ENCODE assay signal across 9 cellular contexts in the genomic region with DNA sequence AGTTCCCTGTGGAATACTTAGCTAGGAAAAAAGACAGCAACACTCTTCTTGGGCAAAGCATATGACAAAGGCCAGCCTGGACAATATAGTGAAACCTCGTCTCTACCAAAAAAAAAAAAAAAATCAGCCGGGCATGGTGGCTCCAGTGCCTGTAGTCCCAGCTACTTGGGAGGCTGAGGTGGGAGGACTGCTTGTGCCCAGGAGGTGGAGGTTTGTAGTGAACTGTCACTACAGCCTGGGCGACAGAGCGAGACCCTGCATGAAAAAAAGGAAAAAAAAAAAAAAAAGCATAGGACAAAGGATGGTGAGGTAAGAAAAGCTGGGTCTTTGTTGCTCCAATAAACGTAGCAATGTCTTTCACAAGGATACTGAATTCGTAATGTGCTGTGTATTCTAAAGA. TPM values are rescaled to one million over a fixed set of nuclear protein-coding genes. Genes with fewer than 3 reads are reported as not detected.
DNase-seq lines count a peak whose midpoint lies in the region; ATAC-seq and TF ChIP-seq lines count a peak whose summit lies in the region.
"Had no signal": no experiment of that assay in that cellular context is flagged by ENCODE, and none has a peak within 500 bp of the region (broad histone marks: within the 10 kb centered on the region; RNA-seq: fewer than 3 reads in every experiment).

No MANE protein-coding gene starts in this region.

- H3K27ac ChIP-seq in GM23248 = no peak overlapping the region
- H3K27ac ChIP-seq in RWPE2 (ENCODE audit: poor library complexity, severe bottlenecking) = no peak overlapping the region
- no peak overlapping the region for H3K27ac ChIP-seq in fibroblast of lung (ENCODE audit: insufficient read depth, low read length)
- H3K27ac ChIP-seq in sigmoid colon = peak overlapping the region; percentile 89 to 95 (median 92)

- H2AFZ ChIP-seq in GM23248 (peak overlapping the region; percentile 90), fibroblast of lung (ENCODE audit: low read length) (no peak overlapping the region)

- H3K27me3 ChIP-seq in GM23248 (replicated peaks; ENCODE audit: insufficient read depth) = no peaks in the 10 kb centered on the region
- no peaks in the 10 kb centered on the region for H3K27me3 ChIP-seq in RWPE2 (ENCODE audit: insufficient read depth, poor library complexity, severe bottlenecking)
- no peaks in the 10 kb centered on the region for H3K27me3 ChIP-seq in fibroblast of lung (ENCODE audit: control insufficient read depth, insufficient read depth, low read length)
- H3K27me3 ChIP-seq in sigmoid colon = no peaks in the 10 kb centered on the region

- no peak for ATAC-seq in RWPE2 (ENCODE audit: low read depth)
- no peak for ATAC-seq in GM21619 (IDR thresholded peaks at IDR 0.05; ENCODE audit: unreplicated experiment)

- H3K4me1 ChIP-seq in GM23248 (ENCODE audit: insufficient read depth) = peaks cover 7% of the 10 kb centered on the region; the same call in 1 of the 2 replicates
- H3K4me1 ChIP-seq in RWPE2 (ENCODE audit: insufficient read depth, poor library complexity, severe bottlenecking) = peaks cover 9% of the 10 kb centered on the region
- peaks cover 2% of the 10 kb centered on the region for H3K4me1 ChIP-seq in fibroblast of lung (ENCODE audit: control insufficient read depth, extremely low read depth, insufficient read depth, low read length)
- H3K4me1 ChIP-seq in sigmoid colon = peaks cover 0 to 27% (median 24%) of the 10 kb centered on the region in 4 donors

- H3F3A ChIP-seq in GM23248 (ENCODE audit: insufficient read depth) = no peaks in the 10 kb centered on the region

- in situ Hi-C loops in GM23248 (cut with MboI) = no loop called here

- no peak for TF ChIP-seq POLR2A in sigmoid colon (IDR thresholded peaks at IDR 0.05)

- H3K79me2 ChIP-seq in GM23248 (ENCODE audit: insufficient read depth) = no peaks in the 10 kb centered on the region
- no peaks in the 10 kb centered on the region for H3K79me2 ChIP-seq in fibroblast of lung (ENCODE audit: control insufficient read depth, insufficient read depth, low read length)

- H3K9me3 ChIP-seq in GM23248 (ENCODE audit: low read depth) (no peaks in the 10 kb centered on the region), RWPE2 (ENCODE audit: severe bottlenecking) (no peaks in the 10 kb centered on the region), fibroblast of lung (ENCODE audit: control insufficient read depth, insufficient read depth, low read depth, low read length) (no peaks in the 10 kb centered on the region), sigmoid colon (no peaks in the 10 kb centered on the region)

- no peak for TF ChIP-seq CTCF in RWPE2 (IDR thresholded peaks at IDR 0.05; ENCODE audit: poor library complexity, severe bottlenecking)
- no peak for TF ChIP-seq CTCF in fibroblast of lung (conservative IDR thresholded peaks at IDR 0.05 in 1 of 2, IDR thresholded peaks at IDR 0.05 in 1 of 2; ENCODE audit: low read depth in 1 of 2, low read length in 2 of 2)
- TF ChIP-seq CTCF in sigmoid colon (IDR thresholded peaks at IDR 0.05) = no peak

- peak overlapping the region; percentile 90 for H3K4me2 ChIP-seq in GM23248 (ENCODE audit: unreplicated experiment)
- peak overlapping the region; percentile 95 for H3K4me2 ChIP-seq in fibroblast of lung (ENCODE audit: extremely low read depth, insufficient read depth, low read length)

- H3K36me3 ChIP-seq in GM23248 (ENCODE audit: low read depth) (no peaks in the 10 kb centered on the region), RWPE2 (ENCODE audit: low read depth) (no peaks in the 10 kb centered on the region), fibroblast of lung (ENCODE audit: control insufficient read depth, insufficient read depth, low read length) (no peaks in the 10 kb centered on the region), sigmoid colon (no peaks in the 10 kb centered on the region)

- no peak for DNase-seq in GM23248
- DNase-seq in RWPE2 (ENCODE audit: low spot score) = no peak
- no peak for DNase-seq in fibroblast of lung (ENCODE audit: low read depth in 2 of 2)
- DNase-seq in sigmoid colon = no peak
- DNase-seq in NCI-H2227 (lab: John Stamatoyannopoulos, UW; ENCODE audit: unreplicated experiment) = no peak
- no peak for DNase-seq in NOMO-1 treated with dmso at 0.1 percent for 144 hours (lab: John Stamatoyannopoulos, UW; ENCODE audit: unreplicated experiment)
- DNase-seq in NCI-H2171 (lab: John Stamatoyannopoulos, UW) = no peak

- H3K9ac ChIP-seq in GM23248 = peak overlapping the region; percentile 71
- H3K9ac ChIP-seq in fibroblast of lung (ENCODE audit: insufficient read depth, low read length) = no peak overlapping the region

- no peak for TF ChIP-seq EP300 in sigmoid colon (IDR thresholded peaks at IDR 0.05)

- 57 to 63% methylated on average over 6 of the region's 6 CpGs for WGBS in GM23248 (ENCODE audit: low coverage in 1 of 2, low lambda C conversion rate in 2 of 2, missing lambda C conversion rate in 2 of 2), 2 experiments
- 19 to 54% methylated on average over 6 of the region's 6 CpGs for WGBS in sigmoid colon, 2 donors

- H3K9me2 ChIP-seq in GM23248 (ENCODE audit: insufficient read depth) = no peaks in the 10 kb centered on the region

- intact Hi-C loops in sigmoid colon (cut with DNase I) = loop anchor here (5.0 to 10.0 kb wide), 2 partner anchors 146 to 1306 kb away; a partner anchor contains a TSS

- H3K4me3 ChIP-seq in GM23248 (peak overlapping the region; percentile 76), RWPE2 (ENCODE audit: severe bottlenecking) (peak overlapping the region; percentile 59), fibroblast of lung (replicated peaks in 1 of 4; ENCODE audit: control extremely low read depth in 1 of 4, insufficient read depth in 1 of 4, low read depth in 3 of 4, low read length in 4 of 4) (peak overlapping the region; percentile 72 to 77 (median 76)), sigmoid colon (peak overlapping the region; percentile 80 to 90 (median 87))

- H4K20me1 ChIP-seq in GM23248 (ENCODE audit: insufficient read depth) (no peaks in the 10 kb centered on the region), fibroblast of lung (ENCODE audit: control insufficient read depth, extremely low read depth, insufficient read depth, low read length) (no peaks in the 10 kb centered on the region)

RNA-seq across cellular contexts. Expression of a gene that starts 1.1 kb away (rescaled TPM):
- total RNA-seq in GM23248 (2014; rRNA removed; shearing (Covaris generic)) = 2.1 and 2.5 TPM in 2 replicates
- 1.9 and 2.4 TPM in 2 replicates for polyA plus RNA-seq in GM23248 (2016; fragmentation: Nextera tagmentation; extraction: Ambion mirVana)
- total RNA-seq in fibroblast of lung = 3.0 and 5.1 TPM in 2 replicates
- 2.5 and 6.6 TPM in 2 replicates for polyA plus RNA-seq in fibroblast of lung
- polyA plus RNA-seq in fibroblast of lung (2012) = 1.9 and 3.9 TPM in 2 replicates
- polyA minus RNA-seq in fibroblast of lung (ENCODE audit: low replicate concordance) = 0.20 and 2.1 TPM in 2 replicates
- 10 to 100 TPM; 10.5 to 14.3 (median 13.2) TPM for total RNA-seq in sigmoid colon
- 1 to 10 TPM; 1.2 to 2.5 (median 1.2) TPM for polyA plus RNA-seq in sigmoid colon

RNA-seq across cellular contexts. Expression of a gene that starts 1.4 kb away (rescaled TPM):
- total RNA-seq in GM23248 (2014; rRNA removed; shearing (Covaris generic)) = 0.89 and 1.1 TPM in 2 replicates
- polyA plus RNA-seq in GM23248 (2016; fragmentation: Nextera tagmentation; extraction: Ambion mirVana) = 0.70 and 0.86 TPM in 2 replicates
- total RNA-seq in fibroblast of lung = 0.50 and 0.51 TPM in 2 replicates
- 0.37 and 0.59 TPM in 2 replicates for polyA plus RNA-seq in fibroblast of lung
- 0.30 and 0.48 TPM in 2 replicates for polyA plus RNA-seq in fibroblast of lung (2012)
- polyA minus RNA-seq in fibroblast of lung (ENCODE audit: low replicate concordance) = 0.86 TPM in 1 of 2 replicates, not detected in the other
- total RNA-seq in sigmoid colon = under 1 TPM; 0.49 to 0.71 (median 0.62) TPM
- under 1 TPM in 1 of 3 donors, not detected in 2; 0.31 TPM for polyA plus RNA-seq in sigmoid colon
- total RNA-seq: NCI-H460 had no signal

Comparison
In these comparisons a context has a peak if more than half of its experiments do, and no peak if none do; other contexts are left out.
1. H3K27ac ChIP-seq: peak in sigmoid colon (4 of 4); none in GM23248 (single experiment), RWPE2 (single experiment) and fibroblast of lung (single experiment).
2. Peak in every context shown above with its lines, with median percentiles within 50 percentile points of each other: H3K4me3 ChIP-seq.